ENCODE assay signal across 1 cellular context in genomic region chr20:41331731-41332130, GRCh38.
TF ChIP-seq lines count a peak whose summit lies in the region.

No MANE protein-coding gene starts in this region.

TF ChIP-seq in IMR-90, 13 proteins besides CTCF, POLR2A, EP300 and RAD21 (continued from another document):
- no peak for TF ChIP-seq RFX5 (IDR thresholded peaks at IDR 0.05; ENCODE audit: low read depth, low read length)
- TF ChIP-seq SMC3 (IDR thresholded peaks at IDR 0.05; ENCODE audit: low read depth, low read length): no peak
- no peak for TF ChIP-seq RCOR1 (IDR thresholded peaks at IDR 0.05; ENCODE audit: insufficient replicate concordance, low read length)
- TF ChIP-seq FOS (IDR thresholded peaks at IDR 0.05; ENCODE audit: low read depth, low read length): no peak
- no peak for TF ChIP-seq MXI1 (IDR thresholded peaks at IDR 0.05; ENCODE audit: borderline replicate concordance, low read depth, low read length)
- TF ChIP-seq CHD1 (IDR thresholded peaks at IDR 0.05; ENCODE audit: low read depth, low read length): no peak
- no peak for TF ChIP-seq MAFK (IDR thresholded peaks at IDR 0.05; ENCODE audit: low read depth, low read length)
- no peak for TF ChIP-seq CEBPB (IDR thresholded peaks at IDR 0.05; ENCODE audit: low read depth, low read length)
- TF ChIP-seq NFE2L2 (IDR thresholded peaks at IDR 0.05; ENCODE audit: low read depth, low read length): no peak
